12 cellular contexts compared by ENCODE assay signal in genomic region chr6:44342489-44342888, GRCh38. TPM values are rescaled to one million over a fixed set of nuclear protein-coding genes. Genes with fewer than 3 reads are reported as not detected.
DNase-seq lines count a peak whose midpoint lies in the region; ATAC-seq and TF ChIP-seq lines count a peak whose summit lies in the region.
"Had no signal": no experiment of that assay in that cellular context is flagged by ENCODE, and none has a peak within 500 bp of the region (broad histone marks: within the 10 kb centered on the region; RNA-seq: fewer than 3 reads in every experiment).

TSS of gene SPATS1 (plus strand) at chr6:44342650. CDS start at chr6:44343096, 446 bp downstream.

- H3K36me3 ChIP-seq in right lobe of liver: no peaks in the 10 kb centered on the region
- no peaks in the 10 kb centered on the region for H3K36me3 ChIP-seq in upper lobe of right lung
- H3K36me3 ChIP-seq: BLaER1 had no signal

- H3K36me3 Mint-ChIP-seq in brain: no peaks in the 10 kb centered on the region
- no peaks in the 10 kb centered on the region for H3K36me3 Mint-ChIP-seq in stimulated activated effector memory CD8-positive, alpha-beta T cell treated with anti-CD3 and anti-CD28 coated beads, Interleukin-12 subunit alpha, Interleukin-12 subunit beta, amount 100 ng/mL, for 72 hours

- DNase-seq in activated CD8-positive, alpha-beta memory T cell treated with anti-CD3 and anti-CD28 coated beads for 24 hours: peak; percentile 55
- DNase-seq in activated CD8-positive, alpha-beta memory T cell treated with anti-CD3 and anti-CD28 coated beads, Interleukin-2, amount 50 U/mL, for 4 hours: no peak
- peak in 2 of 3 donors; percentile 33 to 56 for DNase-seq in right lobe of liver
- DNase-seq in upper lobe of right lung: no peak
- no peak for DNase-seq in stimulated activated effector memory CD8-positive, alpha-beta T cell treated with anti-CD3 and anti-CD28 coated beads, Interleukin-12 subunit alpha, Interleukin-12 subunit beta, amount 100 ng/mL, for 72 hours (ENCODE audit: low spot score in 2 of 2)
- no peak for DNase-seq in NCI-H2196 (lab: John Stamatoyannopoulos, UW; ENCODE audit: unreplicated experiment)
- DNase-seq in left colon: no peak
- DNase-seq: activated T-cell treated with anti-CD3 and anti-CD28 coated beads, Interleukin-2, amount 50 U/mL, for 4 hours had no signal

- TF ChIP-seq CTCF in brain (conservative IDR thresholded peaks at IDR 0.05): no peak
- no peak for TF ChIP-seq CTCF in right lobe of liver (IDR thresholded peaks at IDR 0.05)
- TF ChIP-seq CTCF in upper lobe of right lung (IDR thresholded peaks at IDR 0.05): no peak

- H3K27ac ChIP-seq in right lobe of liver (no peak within 1 kb of the TSS), upper lobe of right lung (no peak within 1 kb of the TSS)
- H3K27ac ChIP-seq: BLaER1, SK-N-MC had no signal

- peak within 1 kb of the TSS in 4 of 5 experiments; percentile 30 to 47 (median 38) for H3K4me3 Mint-ChIP-seq in brain
- no peak within 1 kb of the TSS for H3K4me3 Mint-ChIP-seq in stimulated activated effector memory CD8-positive, alpha-beta T cell treated with anti-CD3 and anti-CD28 coated beads, Interleukin-12 subunit alpha, Interleukin-12 subunit beta, amount 100 ng/mL, for 72 hours
- H3K4me3 Mint-ChIP-seq: activated T-cell treated with anti-CD3 and anti-CD28 coated beads, Interleukin-2, amount 50 U/mL, for 4 hours had no signal

- peak within 1 kb of the TSS in 2 of 5 experiments; percentile 73 to 87 for H3K27ac Mint-ChIP-seq in brain
- no peak within 1 kb of the TSS for H3K27ac Mint-ChIP-seq in stimulated activated effector memory CD8-positive, alpha-beta T cell treated with anti-CD3 and anti-CD28 coated beads, Interleukin-12 subunit alpha, Interleukin-12 subunit beta, amount 100 ng/mL, for 72 hours

- no peaks in the 10 kb centered on the region for H3K9me3 ChIP-seq in right lobe of liver
- H3K9me3 ChIP-seq in upper lobe of right lung: no peaks in the 10 kb centered on the region
- H3K9me3 ChIP-seq: BLaER1 had no signal

- peaks cover 30% of the 10 kb centered on the region for H3K4me1 Mint-ChIP-seq in brain
- no peaks in the 10 kb centered on the region for H3K4me1 Mint-ChIP-seq in stimulated activated effector memory CD8-positive, alpha-beta T cell treated with anti-CD3 and anti-CD28 coated beads, Interleukin-12 subunit alpha, Interleukin-12 subunit beta, amount 100 ng/mL, for 72 hours

- 8% methylated on average over 17 of the region's 31 CpGs for WGBS in right lobe of liver (ENCODE audit: insufficient coverage, low coverage, low lambda C conversion rate, missing lambda C conversion rate)

- H3K9me3 Mint-ChIP-seq in brain: no peaks in the 10 kb centered on the region
- H3K9me3 Mint-ChIP-seq in stimulated activated effector memory CD8-positive, alpha-beta T cell treated with anti-CD3 and anti-CD28 coated beads, Interleukin-12 subunit alpha, Interleukin-12 subunit beta, amount 100 ng/mL, for 72 hours: no peaks in the 10 kb centered on the region
- H3K9me3 Mint-ChIP-seq: activated T-cell treated with anti-CD3 and anti-CD28 coated beads, Interleukin-2, amount 50 U/mL, for 4 hours had no signal

- H3K27me3 ChIP-seq in right lobe of liver (no peaks in the 10 kb centered on the region), upper lobe of right lung (peaks cover 12% of the 10 kb centered on the region)

- intact Hi-C loops in right lobe of liver (cut with DNase I): loop anchor here in 1 of 2 donors (10.0 kb wide), 1 partner anchor 178 kb away; no protein-coding TSS in a partner anchor
- intact Hi-C loops in upper lobe of right lung (cut with DNase I): no loop called here
- intact Hi-C loops in left colon (cut with DNase I, micrococcal nuclease): no loop called here

- ATAC-seq in right lobe of liver: peak in 2 of 4 donors; percentile 20 to 55
- peak; percentile 15 for ATAC-seq in upper lobe of right lung
- ATAC-seq in stimulated activated effector memory CD8-positive, alpha-beta T cell treated with anti-CD3 and anti-CD28 coated beads, Interleukin-12 subunit alpha, Interleukin-12 subunit beta, amount 100 ng/mL, for 72 hours: no peak
- no peak for ATAC-seq in left colon
- ATAC-seq: activated T-cell treated with anti-CD3 and anti-CD28 coated beads, Interleukin-2, amount 50 U/mL, for 4 hours had no signal

- peak within 1 kb of the TSS in 1 of 3 donors; percentile 2 for H3K4me3 ChIP-seq in right lobe of liver
- H3K4me3 ChIP-seq in upper lobe of right lung: peak within 1 kb of the TSS; percentile 21
- H3K4me3 ChIP-seq: BLaER1, SK-N-MC had no signal

- peaks cover 20% of the 10 kb centered on the region for H3K27me3 Mint-ChIP-seq in brain

- peaks cover 0 to 18% (median 0%) of the 10 kb centered on the region in 4 donors for H3K4me1 ChIP-seq in right lobe of liver
- H3K4me1 ChIP-seq in upper lobe of right lung: peaks cover 8% of the 10 kb centered on the region

- no peak for TF ChIP-seq POLR2A in right lobe of liver (IDR thresholded peaks at IDR 0.05)

RNA-seq across cellular contexts. Expression of gene SPATS1, which starts in this region (rescaled TPM):
- not detected for polyA plus RNA-seq in brain (ENCODE audit: insufficient read depth, low read depth, low replicate concordance)
- not detected for total RNA-seq in right lobe of liver
- total RNA-seq in upper lobe of right lung: not detected
- not detected for total RNA-seq in left colon
- total RNA-seq: activated T-cell treated with anti-CD3 and anti-CD28 coated beads, Interleukin-2, amount 50 U/mL, for 4 hours had no signal
- polyA plus RNA-seq: esophagus had no signal

Comparison
In these comparisons a context has a peak if more than half of its experiments do, and no peak if none do; other contexts are left out.
1. Peak in DNase-seq in right lobe of liver; RNA of the gene not detected or under 1 TPM.
2. Peak in ATAC-seq and H3K4me3 ChIP-seq in upper lobe of right lung; RNA of the gene not detected or under 1 TPM.